Comparison of ENCODE assay signal across 19 cellular contexts in the genomic region with DNA sequence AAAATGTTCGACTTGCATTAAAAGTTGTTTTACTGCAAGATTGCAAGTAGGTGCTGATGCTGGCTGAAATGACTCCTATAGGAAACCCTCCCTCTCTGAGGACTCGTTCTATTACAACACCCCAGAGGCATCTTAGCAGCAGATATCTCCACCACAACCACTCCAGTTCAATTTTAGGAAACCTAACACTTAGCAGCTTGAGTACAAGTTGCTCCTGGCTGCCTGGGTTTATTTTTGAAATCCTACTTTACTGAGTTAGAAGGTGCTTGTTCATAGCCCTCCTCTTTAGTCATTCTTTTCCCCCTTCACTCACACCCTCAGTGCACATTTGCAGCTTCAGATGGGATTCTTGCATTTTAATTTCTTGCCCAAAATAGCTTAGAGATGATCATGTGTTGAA.
DNase-seq lines count a peak whose midpoint lies in the region; ATAC-seq and TF ChIP-seq lines count a peak whose summit lies in the region.
"Had no signal": no experiment of that assay in that cellular context is flagged by ENCODE, and none has a peak within 500 bp of the region (broad histone marks: within the 10 kb centered on the region; RNA-seq: fewer than 3 reads in every experiment).

No MANE protein-coding gene starts in this region.

- WGBS in psoas muscle, 3 donors = 24 to 32% (median 24%) methylated on average over 2 of the region's 2 CpGs

- H3K27me3 ChIP-seq in brain microvascular endothelial cell (replicated peaks) (no peaks in the 10 kb centered on the region), psoas muscle (ENCODE audit: insufficient read depth in 3 of 3, low read length in 2 of 3) (no peaks in the 10 kb centered on the region), SJCRH30 (no peaks in the 10 kb centered on the region)

- peak; percentile 59 to 90 (median 83) for ATAC-seq in psoas muscle
- no peak for ATAC-seq in GM21528 (IDR thresholded peaks at IDR 0.05; ENCODE audit: low FRiP score, unreplicated experiment)
- ATAC-seq: naive thymus-derived CD8-positive, alpha-beta T cell; sciatic nerve; stimulated activated memory B cell treated with anti-CD40 and anti-IgM and Interleukin-4, amounts not matched to agents 10 μg/mL and 1 μg/mL and 100 μg/mL, for 72 hours had no signal

- DNase-seq in GM03348 (ENCODE audit: low spot score) (peak; percentile 68), brain microvascular endothelial cell (peak; percentile 73), cardiac septum (ENCODE audit: low spot score) (peak; percentile 6), psoas muscle (no peak), SJCRH30 (no peak), SKM-1 treated with dmso at 0.1 percent for 144 hours (lab: John Stamatoyannopoulos, UW; ENCODE audit: unreplicated experiment) (no peak), NK-92 (lab: John Stamatoyannopoulos, UW; ENCODE audit: unreplicated experiment) (no peak)
- DNase-seq: activated CD4-positive, CD25-positive, alpha-beta regulatory T cell treated with anti-CD3 and anti-CD28 coated beads, Interleukin-2, amount 50 U/mL, for 72 hours; activated CD8-positive, alpha-beta memory T cell treated with anti-CD3 and anti-CD28 coated beads, Interleukin-2, amount 50 U/mL, for 4 hours; activated naive CD4-positive, alpha-beta T cell treated with anti-CD3 and anti-CD28 coated beads, Interleukin-2, amount 50 U/mL, for 16 hours; DMS153; GOT3; naive thymus-derived CD8-positive, alpha-beta T cell; NCI-H2081; RPMI8226; T-helper 2 cell had no signal

- in situ Hi-C loops in brain microvascular endothelial cell (cut with HindIII; ENCODE audit: low pct_ligation_motif_present, low sequenced_read_pairs) = no loop called here

- H3K9me3 ChIP-seq in psoas muscle = no peaks in the 10 kb centered on the region
- no peaks in the 10 kb centered on the region for H3K9me3 ChIP-seq in SJCRH30 (replicated peaks)

- no peak for TF ChIP-seq CTCF in brain microvascular endothelial cell (IDR thresholded peaks at IDR 0.05; ENCODE audit: low read depth, low read length, missing control alignments)
- TF ChIP-seq CTCF in psoas muscle (IDR thresholded peaks at IDR 0.05) = no peak

- no peak overlapping the region for H3K27ac ChIP-seq in brain microvascular endothelial cell
- H3K27ac ChIP-seq in psoas muscle = no peak overlapping the region
- H3K27ac ChIP-seq in SJCRH30 = no peak overlapping the region

- intact Hi-C loops in cardiac septum (cut with DNase I) = no loop called here
- intact Hi-C loops in psoas muscle (cut with DNase I) = no loop called here

- no peak overlapping the region for H3K4me3 ChIP-seq in brain microvascular endothelial cell (ENCODE audit: low read depth, low read length)
- H3K4me3 ChIP-seq in psoas muscle = no peak overlapping the region
- H3K4me3 ChIP-seq in SJCRH30 = no peak overlapping the region

- H3K4me1 ChIP-seq in psoas muscle (no peaks in the 10 kb centered on the region), SJCRH30 (no peaks in the 10 kb centered on the region)

- H3K36me3 ChIP-seq in brain microvascular endothelial cell (replicated peaks) = peaks cover 55% of the 10 kb centered on the region
- peaks cover 0 to 4% of the 10 kb centered on the region in 2 donors for H3K36me3 ChIP-seq in psoas muscle (ENCODE audit: insufficient read depth in 1 of 2, low read depth in 1 of 2)
- H3K36me3 ChIP-seq in SJCRH30 = no peaks in the 10 kb centered on the region

Comparison
In these comparisons a context has a peak if more than half of its experiments do, and no peak if none do; other contexts are left out.
1. DNase-seq: peak in GM03348 (single experiment), brain microvascular endothelial cell (single experiment) and cardiac septum (single experiment); none in psoas muscle (0 of 2), SJCRH30 (0 of 2), SKM-1 treated with dmso at 0.1 percent for 144 hours (single experiment) and NK-92 (single experiment).